Comparison of ENCODE assay signal across 25 cellular contexts in the genomic region with DNA sequence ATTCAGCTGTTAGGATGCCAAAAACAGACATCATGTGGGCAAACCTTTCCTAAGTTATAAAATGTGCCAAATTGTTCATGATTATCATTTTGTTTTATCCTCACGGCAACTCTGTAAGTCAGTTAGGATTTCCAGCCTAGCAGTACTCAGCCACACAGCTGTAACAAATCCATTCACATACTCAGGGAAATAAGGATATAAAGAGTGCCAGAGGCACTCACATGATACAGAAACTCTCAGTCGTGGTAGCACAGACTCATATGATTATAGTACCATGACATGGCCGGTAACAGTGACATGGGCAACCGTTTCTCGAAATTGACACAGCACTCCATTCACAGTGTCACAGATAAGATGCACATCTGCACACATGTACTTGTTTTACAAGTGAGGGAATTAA.
"Had no signal": no experiment of that assay in that cellular context is flagged by ENCODE, and none has a peak within 500 bp of the region (broad histone marks: within the 10 kb centered on the region; RNA-seq: fewer than 3 reads in every experiment).

No MANE protein-coding gene starts in this region.

- H3K9me3 ChIP-seq: heart right ventricle, left ventricle myocardium inferior, lower lobe of right lung, prostate gland, thoracic aorta, tibial nerve, upper lobe of left lung, uterus had no signal

- H3K4me3 Mint-ChIP-seq: naive thymus-derived CD4-positive, alpha-beta T cell; nephron progenitor cell; stimulated activated naive B cell treated with anti-CD40 and anti-IgM and Interleukin-4, amounts not matched to agents 10 μg/mL and 1 μg/mL and 100 μg/mL, for 72 hours; stimulated activated naive CD8-positive, alpha-beta T cell treated with anti-CD3 and anti-CD28 coated beads, Interleukin-15, Interleukin-2, amounts not matched to agents 100 ng/mL and 50 ng/mL, for 24 hours had no signal

- H3K27me3 Mint-ChIP-seq: stimulated activated naive B cell treated with anti-CD40 and anti-IgM and Interleukin-4, amounts not matched to agents 10 μg/mL and 1 μg/mL and 100 μg/mL, for 72 hours; stimulated activated naive CD8-positive, alpha-beta T cell treated with anti-CD3 and anti-CD28 coated beads, Interleukin-15, Interleukin-2, amounts not matched to agents 100 ng/mL and 50 ng/mL, for 24 hours had no signal

- H3K27me3 ChIP-seq: foreskin keratinocyte, heart right ventricle, tibial nerve, upper lobe of left lung, uterus had no signal

- DNase-seq: dermis blood vessel endothelial cell; effector memory CD4-positive, alpha-beta T cell; erythroblast; foreskin keratinocyte; glutamatergic neuron; heart right ventricle; hippocampal formation; left cardiac atrium; left ventricle myocardium inferior; lower lobe of right lung; naive thymus-derived CD4-positive, alpha-beta T cell; nephron progenitor cell; nucleus accumbens; right cardiac atrium; stimulated activated CD4-positive, alpha-beta T cell treated with anti-CD3 and anti-CD28 coated beads, Interleukin-15, amount 100 ng/mL, for 24 hours; stimulated activated CD4-positive, alpha-beta T cell treated with anti-CD3 and anti-CD28 coated beads, Interleukin-2, amount 100 ng/mL, for 48 hours; stimulated activated naive B cell treated with anti-CD40 and anti-IgM and Interleukin-4, amounts not matched to agents 10 μg/mL and 1 μg/mL and 100 μg/mL, for 72 hours; upper lobe of left lung had no signal

- H3K27ac Mint-ChIP-seq: naive thymus-derived CD4-positive, alpha-beta T cell; nephron progenitor cell; stimulated activated naive B cell treated with anti-CD40 and anti-IgM and Interleukin-4, amounts not matched to agents 10 μg/mL and 1 μg/mL and 100 μg/mL, for 72 hours; stimulated activated naive CD8-positive, alpha-beta T cell treated with anti-CD3 and anti-CD28 coated beads, Interleukin-15, Interleukin-2, amounts not matched to agents 100 ng/mL and 50 ng/mL, for 24 hours had no signal

- H3K4me1 Mint-ChIP-seq: naive thymus-derived CD4-positive, alpha-beta T cell; nephron progenitor cell; stimulated activated naive B cell treated with anti-CD40 and anti-IgM and Interleukin-4, amounts not matched to agents 10 μg/mL and 1 μg/mL and 100 μg/mL, for 72 hours had no signal

- H3K4me3 ChIP-seq: coronary artery, heart right ventricle, left ventricle myocardium inferior, lower lobe of right lung, prostate gland, skin epidermis, thoracic aorta, tibial nerve, upper lobe of left lung, uterus had no signal

- ATAC-seq: foreskin keratinocyte; naive thymus-derived CD4-positive, alpha-beta T cell; right cardiac atrium; stimulated activated naive B cell treated with anti-CD40 and anti-IgM and Interleukin-4, amounts not matched to agents 10 μg/mL and 1 μg/mL and 100 μg/mL, for 72 hours had no signal

- H3K4me1 ChIP-seq: foreskin keratinocyte, heart right ventricle, left ventricle myocardium inferior, lower lobe of right lung, prostate gland, upper lobe of left lung, uterus had no signal

- H3K9me3 Mint-ChIP-seq: nephron progenitor cell had no signal

- H3K36me3 Mint-ChIP-seq: naive thymus-derived CD4-positive, alpha-beta T cell; stimulated activated naive B cell treated with anti-CD40 and anti-IgM and Interleukin-4, amounts not matched to agents 10 μg/mL and 1 μg/mL and 100 μg/mL, for 72 hours had no signal

- H3K27ac ChIP-seq: coronary artery, foreskin keratinocyte, heart right ventricle, left ventricle myocardium inferior, lower lobe of right lung, prostate gland, thoracic aorta, tibial nerve, upper lobe of left lung, uterus had no signal

- H3K36me3 ChIP-seq: heart right ventricle, left ventricle myocardium inferior, lower lobe of right lung, prostate gland, thoracic aorta, tibial nerve, upper lobe of left lung, uterus had no signal
